In the genomic region with DNA sequence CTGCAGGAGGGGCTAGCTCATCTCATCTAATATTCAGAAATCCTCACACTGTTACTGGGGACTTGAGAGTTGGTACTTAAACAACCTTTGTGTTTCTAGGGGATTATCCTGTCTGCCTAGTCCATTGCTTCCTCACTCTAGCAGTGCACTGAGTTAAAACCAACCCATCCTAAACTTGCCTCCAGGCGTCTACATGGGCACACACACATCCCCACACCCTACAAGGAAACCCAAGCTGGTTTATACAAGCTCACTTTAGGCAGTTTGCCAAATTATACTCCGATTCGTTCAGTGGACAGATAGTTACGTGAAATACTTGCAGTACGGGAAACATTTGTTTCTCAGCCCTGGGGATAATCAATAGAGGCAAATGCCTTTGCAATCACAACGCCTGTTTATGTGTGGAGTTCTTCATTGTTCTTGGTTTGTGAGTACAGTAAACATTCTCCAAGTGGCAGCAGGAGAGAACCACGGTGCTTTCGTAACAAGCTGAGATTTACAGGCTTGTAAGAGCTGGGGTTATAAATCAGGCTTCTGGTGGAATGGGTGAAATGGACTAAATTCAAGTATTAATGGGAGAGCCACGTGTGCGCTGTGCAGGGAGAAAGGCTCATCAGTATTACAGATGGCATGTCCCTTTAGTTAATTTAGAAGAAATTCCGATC, we compare ENCODE assay signal across 19 cellular contexts.
DNase-seq lines count a peak whose midpoint lies in the region; FAIRE-seq and TF ChIP-seq lines count a peak whose summit lies in the region.
"Had no signal": no experiment of that assay in that cellular context is flagged by ENCODE, and none has a peak within 500 bp of the region (broad histone marks: within the 10 kb centered on the region; RNA-seq: fewer than 3 reads in every experiment).

No MANE protein-coding gene starts in this region.

- H4K91ac ChIP-seq in neuronal stem cell (ENCODE audit: low read depth, low read length, poor library complexity) = no peak overlapping the region

- H3K27me3 ChIP-seq in esophagus muscularis mucosa = no peaks in the 10 kb centered on the region
- H3K27me3 ChIP-seq in neuronal stem cell (ENCODE audit: control insufficient read depth in 3 of 3, insufficient read depth in 3 of 3, low read depth in 1 of 3, low read length in 3 of 3) = no peaks in the 10 kb centered on the region

- H2AFZ ChIP-seq in neuronal stem cell (ENCODE audit: low read length) = no peak overlapping the region

- TF ChIP-seq CTCF in esophagus muscularis mucosa (IDR thresholded peaks at IDR 0.05) = no peak

- H3K9ac ChIP-seq in neuronal stem cell (ENCODE audit: low read depth, low read length, poor library complexity) = peak overlapping the region; percentile 15

- no peak for FAIRE-seq in HTR-8/SVneo (lab: Jason Lieb, UNC)
- FAIRE-seq: colon, kidney had no signal

- in situ Hi-C loops in G401 (cut with HindIII; ENCODE audit: low sequenced_read_pairs) = no loop called here

- no peak overlapping the region for H4K8ac ChIP-seq in neuronal stem cell (ENCODE audit: low read depth, low read length)

- H3K79me1 ChIP-seq in neuronal stem cell (ENCODE audit: low read depth, low read length) = peaks cover under 1% of the 10 kb centered on the region

- no peak overlapping the region for H2BK120ac ChIP-seq in neuronal stem cell (ENCODE audit: low read depth, low read length)

- H3K27me3 Mint-ChIP-seq in activated naive CD4-positive, alpha-beta T cell treated with anti-CD3 and anti-CD28 coated beads for 36 hours (ENCODE audit: low read depth) = no peaks in the 10 kb centered on the region

- no peaks in the 10 kb centered on the region for H3K36me3 Mint-ChIP-seq in activated naive CD4-positive, alpha-beta T cell treated with anti-CD3 and anti-CD28 coated beads for 36 hours (ENCODE audit: low read depth)

- TF ChIP-seq EP300 in esophagus muscularis mucosa (IDR thresholded peaks at IDR 0.05) = no peak

- no peak overlapping the region for H3K4ac ChIP-seq in neuronal stem cell (ENCODE audit: low read length)

- H3K4me2 ChIP-seq in neuronal stem cell (ENCODE audit: insufficient read depth, low read length, poor library complexity, severe bottlenecking) = no peak overlapping the region

- intact Hi-C loops in esophagus muscularis mucosa (cut with DNase I) = loop anchor here (10.0 kb wide), 1 partner anchor 204 kb away; no protein-coding TSS in a partner anchor
- intact Hi-C loops in activated naive CD4-positive, alpha-beta T cell treated with anti-CD3 and anti-CD28 coated beads for 36 hours (cut with micrococcal nuclease) = no loop called here

- peak; percentile 60 for DNase-seq in G401 (ENCODE audit: low spot score)
- DNase-seq in NCI-H2171 (lab: John Stamatoyannopoulos, UW) = peak; percentile 52
- DNase-seq in esophagus muscularis mucosa (ENCODE audit: extremely low spot score) = no peak
- DNase-seq in neuronal stem cell (ENCODE audit: low spot score) = no peak
- no peak for DNase-seq in NCI-H1694 (lab: John Stamatoyannopoulos, UW)
- no peak for DNase-seq in HTR-8/SVneo (ENCODE audit: insufficient read length, low spot score)
- no peak for DNase-seq in activated naive CD4-positive, alpha-beta T cell treated with anti-CD3 and anti-CD28 coated beads for 36 hours
- DNase-seq in NCI-H2107 (lab: John Stamatoyannopoulos, UW) = no peak
- DNase-seq: activated CD4-positive, CD25-positive, alpha-beta regulatory T cell; activated effector memory CD4-positive, alpha-beta T cell treated with Interleukin-2 at 50 U/mL for 16 hours; amniotic stem cell; IMR-90; kidney; MV-4-11; SHP77; stimulated activated CD4-positive, alpha-beta T cell treated with anti-CD3 and anti-CD28 coated beads, Interleukin-4, amount 100 ng/mL, for 4 hours had no signal

- H3K4me3 ChIP-seq in esophagus muscularis mucosa (peak overlapping the region; percentile 25 to 38 (median 28)), neuronal stem cell (ENCODE audit: low read length in 2 of 2) (no peak overlapping the region)

- H3K4me3 Mint-ChIP-seq in activated naive CD4-positive, alpha-beta T cell treated with anti-CD3 and anti-CD28 coated beads for 36 hours = no peak overlapping the region
- H3K4me3 Mint-ChIP-seq: T-helper 1 cell treated with Interleukin-12 subunit alpha and Interleukin-12 subunit beta and Interleukin-4 antibody, amounts not matched to agents 30 μg/mL and 1 μg/mL, for 36 hours had no signal

- no peak overlapping the region for H2AK5ac ChIP-seq in neuronal stem cell (ENCODE audit: low read depth, low read length)

- no peak overlapping the region for H3K18ac ChIP-seq in neuronal stem cell (ENCODE audit: low read length)

- no peak overlapping the region for H2BK15ac ChIP-seq in neuronal stem cell (ENCODE audit: low read length)

- CTCF ChIA-PET in activated naive CD4-positive, alpha-beta T cell treated with anti-CD3 and anti-CD28 coated beads for 36 hours (lab: Charles Lee) = no interaction called here

- H3K9me3 ChIP-seq in esophagus muscularis mucosa (peaks cover 0 to 5% (median 2%) of the 10 kb centered on the region in 4 donors), neuronal stem cell (replicated peaks in 1 of 2; ENCODE audit: control insufficient read depth in 2 of 2, insufficient read depth in 1 of 2, low read depth in 1 of 2, low read length in 2 of 2) (peaks cover 1 to 18% of the 10 kb centered on the region in 2 donors)

- peaks cover 19% of the 10 kb centered on the region for H3K9me3 Mint-ChIP-seq in activated naive CD4-positive, alpha-beta T cell treated with anti-CD3 and anti-CD28 coated beads for 36 hours

- H3K36me3 ChIP-seq in esophagus muscularis mucosa (no peaks in the 10 kb centered on the region), neuronal stem cell (replicated peaks in 1 of 2; ENCODE audit: control insufficient read depth in 2 of 2, insufficient read depth in 2 of 2, low read length in 2 of 2) (no peaks in the 10 kb centered on the region)

- 41% methylated on average over 11 of the region's 11 CpGs for WGBS in esophagus muscularis mucosa
- no CpG with 5 or more reads among the region's 11 CpGs for WGBS in neuronal stem cell (ENCODE audit: extremely low coverage in 2 of 2, insufficient read length in 2 of 2, insufficient replicate concordance in 1 of 2), 2 donors

- no peak overlapping the region for H3K27ac Mint-ChIP-seq in activated naive CD4-positive, alpha-beta T cell treated with anti-CD3 and anti-CD28 coated beads for 36 hours
- H3K27ac Mint-ChIP-seq: T-helper 1 cell treated with Interleukin-12 subunit alpha and Interleukin-12 subunit beta and Interleukin-4 antibody, amounts not matched to agents 30 μg/mL and 1 μg/mL, for 36 hours had no signal

- H3K23ac ChIP-seq in neuronal stem cell (ENCODE audit: low read depth, low read length, poor library complexity) = no peak overlapping the region

- no peak for TF ChIP-seq POLR2A in esophagus muscularis mucosa (IDR thresholded peaks at IDR 0.05; ENCODE audit: low read depth)

- H3K14ac ChIP-seq in neuronal stem cell (ENCODE audit: low read length) = no peak overlapping the region

- H3K27ac ChIP-seq in esophagus muscularis mucosa (replicated peaks in 1 of 4) = peak overlapping the region in 3 of 4 donors; percentile 20 to 60 (median 34)
- H3K27ac ChIP-seq in neuronal stem cell (replicated peaks; ENCODE audit: low read length) = no peak overlapping the region
- H3K27ac ChIP-seq: epithelial cell of prostate had no signal

- H3K4me1 ChIP-seq in esophagus muscularis mucosa (peaks cover 0 to 19% (median 16%) of the 10 kb centered on the region in 4 donors), neuronal stem cell (ENCODE audit: control insufficient read depth in 2 of 2, insufficient read depth in 1 of 2, low read depth in 1 of 2, low read length in 2 of 2) (peaks cover 0 to 3% of the 10 kb centered on the region in 2 donors)

- no peaks in the 10 kb centered on the region for H3K4me1 Mint-ChIP-seq in activated naive CD4-positive, alpha-beta T cell treated with anti-CD3 and anti-CD28 coated beads for 36 hours (ENCODE audit: low read depth)

- no peak overlapping the region for H2BK5ac ChIP-seq in neuronal stem cell (ENCODE audit: low read length)

- H2BK12ac ChIP-seq in neuronal stem cell (ENCODE audit: low read length) = no peak overlapping the region

Comparison
In these comparisons a context has a peak if more than half of its experiments do, and no peak if none do; other contexts are left out.
1. DNase-seq: peak in G401 (single experiment) and NCI-H2171 (single experiment); none in esophagus muscularis mucosa (single experiment), neuronal stem cell (single experiment), NCI-H1694 (single experiment), HTR-8/SVneo (single experiment), activated naive CD4-positive, alpha-beta T cell treated with anti-CD3 and anti-CD28 coated beads for 36 hours (single experiment) and NCI-H2107 (single experiment).
2. H3K4me3 ChIP-seq: peak in esophagus muscularis mucosa (4 of 4); none in neuronal stem cell (0 of 2).